In the genomic region with DNA sequence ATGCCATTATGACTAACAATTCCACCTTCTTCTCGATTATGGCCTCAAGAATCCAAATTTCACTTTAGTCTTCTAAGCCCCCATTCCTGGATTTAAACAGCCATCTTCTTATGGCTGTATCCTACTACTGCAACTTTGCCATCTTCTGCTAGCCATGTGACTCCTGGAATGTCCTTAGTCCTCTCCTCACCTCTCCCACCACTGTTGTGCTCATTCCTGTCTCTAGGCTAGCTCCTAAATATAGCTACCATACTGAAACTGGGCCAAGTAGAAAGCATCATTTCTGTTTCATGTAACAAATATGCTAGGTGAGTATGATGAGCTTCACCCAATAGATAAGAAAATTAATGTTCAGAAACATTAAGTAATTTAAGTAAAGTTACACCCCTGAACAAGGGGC, we compare ENCODE assay signal across 25 cellular contexts.
"Had no signal": no experiment of that assay in that cellular context is flagged by ENCODE, and none has a peak within 500 bp of the region (broad histone marks: within the 10 kb centered on the region; RNA-seq: fewer than 3 reads in every experiment).

No MANE protein-coding gene starts in this region.

- H3K27ac ChIP-seq: lower lobe of right lung, ovary, prostate gland, skin epidermis, suprapubic skin, thoracic aorta, tibial artery, upper lobe of right lung had no signal

- H3K4me3 ChIP-seq: lower lobe of right lung, mucosa of descending colon, ovary, prostate gland, skin epidermis, suprapubic skin, thoracic aorta, tibial artery, upper lobe of right lung had no signal

- DNase-seq: head of caudate nucleus; hypothalamus; immature natural killer cell; kidney; lower lobe of right lung; midbrain; mucosa of descending colon; naive thymus-derived CD4-positive, alpha-beta T cell; ovary; posterior cingulate gyrus; stimulated activated CD4-positive, alpha-beta T cell treated with anti-CD3 and anti-CD28 coated beads, Interleukin-12 subunit alpha, Interleukin-12 subunit beta, amount 100 ng/mL, for 4 hours; stimulated activated CD4-positive, alpha-beta T cell treated with anti-CD3 and anti-CD28 coated beads, Interleukin-15, amount 100 ng/mL, for 24 hours; stimulated activated CD4-positive, alpha-beta T cell treated with anti-CD3 and anti-CD28 coated beads, Interleukin-2, amount 100 ng/mL, for 24 hours; stimulated activated CD4-positive, alpha-beta T cell treated with anti-CD3 and anti-CD28 coated beads, Interleukin-4, amount 100 ng/mL, for 1 hour; stimulated activated naive CD4-positive, alpha-beta T cell; tibial artery; trophoblast cell; upper lobe of right lung had no signal

- H3K4me1 ChIP-seq: lower lobe of right lung, prostate gland, suprapubic skin, tibial artery, upper lobe of right lung had no signal

- H3K9me3 ChIP-seq: lower lobe of right lung, mucosa of descending colon, ovary, prostate gland, suprapubic skin, thoracic aorta, tibial artery, upper lobe of right lung had no signal

- H3K36me3 ChIP-seq: lower lobe of right lung, ovary, prostate gland, suprapubic skin, thoracic aorta, tibial artery, upper lobe of right lung had no signal

- H3K27me3 ChIP-seq: ovary, suprapubic skin, tibial artery, upper lobe of right lung had no signal

- ATAC-seq: lower lobe of right lung; mucosa of descending colon; naive thymus-derived CD4-positive, alpha-beta T cell; natural killer cell treated with Interleukin-12 subunit alpha and Interleukin-12 subunit beta and Interleukin-15 and Interleukin-18, amount 100 ng/mL, for 72 hours; sciatic nerve; stimulated activated effector memory CD8-positive, alpha-beta T cell treated with anti-CD3 and anti-CD28 coated beads, Interleukin-12 subunit alpha, Interleukin-12 subunit beta, amount 100 ng/mL, for 72 hours; upper lobe of right lung had no signal
